ENCODE assay signal across 2 cellular contexts in the genomic region with DNA sequence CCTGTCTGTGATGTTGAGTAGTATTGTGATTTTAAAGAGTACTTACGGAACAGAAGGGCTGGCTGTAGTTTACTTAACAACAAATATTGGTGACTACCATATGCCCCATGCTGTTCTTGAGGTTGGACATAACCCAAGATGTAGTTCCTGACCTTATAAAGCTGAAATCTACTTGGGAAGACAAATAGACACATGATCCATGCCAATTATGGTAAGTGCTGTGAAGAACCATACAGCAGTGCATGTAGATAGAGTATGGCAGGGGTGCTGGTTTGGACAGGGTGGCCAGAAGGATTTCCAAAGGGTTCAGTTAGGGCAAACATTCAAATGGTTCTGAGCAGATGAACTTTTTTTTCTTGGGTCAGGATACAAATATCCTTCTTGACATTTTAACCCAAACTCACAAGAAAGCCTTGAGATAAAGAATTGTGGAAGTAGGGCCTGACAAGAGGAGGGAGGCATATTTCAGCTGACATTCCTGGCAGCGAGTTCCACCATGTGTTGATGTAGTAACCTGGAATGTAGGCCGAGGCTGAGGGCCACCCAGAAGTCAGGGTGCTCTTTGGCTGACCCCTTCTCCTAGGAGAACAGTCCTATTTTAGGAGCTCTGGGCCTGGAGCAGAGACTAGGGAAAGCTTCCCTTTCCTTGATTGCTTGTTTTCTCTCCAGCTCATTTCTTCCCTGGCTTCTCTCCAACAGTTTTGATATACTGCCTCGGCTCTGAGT.
A peak's percentile ranks its signal among the peaks of the same experiment; 100 is the strongest.
TF ChIP-seq lines count a peak whose summit lies in the region.

No MANE protein-coding gene starts in this region.

TF ChIP-seq in liver, 16 proteins besides CTCF, POLR2A, EP300 and RAD21:
- TF ChIP-seq, protein P1, sequence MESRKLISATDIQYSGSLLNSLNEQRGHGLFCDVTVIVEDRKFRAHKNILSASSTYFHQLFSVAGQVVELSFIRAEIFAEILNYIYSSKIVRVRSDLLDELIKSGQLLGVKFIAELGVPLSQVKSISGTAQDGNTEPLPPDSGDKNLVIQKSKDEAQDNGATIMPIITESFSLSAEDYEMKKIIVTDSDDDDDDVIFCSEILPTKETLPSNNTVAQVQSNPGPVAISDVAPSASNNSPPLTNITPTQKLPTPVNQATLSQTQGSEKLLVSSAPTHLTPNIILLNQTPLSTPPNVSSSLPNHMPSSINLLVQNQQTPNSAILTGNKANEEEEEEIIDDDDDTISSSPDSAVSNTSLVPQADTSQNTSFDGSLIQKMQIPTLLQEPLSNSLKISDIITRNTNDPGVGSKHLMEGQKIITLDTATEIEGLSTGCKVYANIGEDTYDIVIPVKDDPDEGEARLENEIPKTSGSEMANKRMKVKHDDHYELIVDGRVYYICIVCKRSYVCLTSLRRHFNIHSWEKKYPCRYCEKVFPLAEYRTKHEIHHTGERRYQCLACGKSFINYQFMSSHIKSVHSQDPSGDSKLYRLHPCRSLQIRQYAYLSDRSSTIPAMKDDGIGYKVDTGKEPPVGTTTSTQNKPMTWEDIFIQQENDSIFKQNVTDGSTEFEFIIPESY (IDR thresholded peaks at IDR 0.05) = no peak
- TF ChIP-seq SP1 (IDR thresholded peaks at IDR 0.05) (peak; percentile 65), NR2F2 (IDR thresholded peaks at IDR 0.05) (peak; percentile 96), TAF1 (conservative IDR thresholded peaks at IDR 0.05) (no peak), RXRA (IDR thresholded peaks at IDR 0.05) (peak; percentile 71 to 83)

TF ChIP-seq in HepG2, 621 proteins besides CTCF, POLR2A, EP300 and RAD21 (continued from another document):
- TF ChIP-seq, protein P2, sequence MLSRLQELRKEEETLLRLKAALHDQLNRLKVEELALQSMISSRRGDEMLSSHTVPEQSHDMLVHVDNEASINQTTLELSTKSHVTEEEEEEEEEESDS (CRISPR knock-in tag; IDR thresholded peaks at IDR 0.05; ENCODE audit: borderline replicate concordance) = no peak
- TF ChIP-seq AGO1 (IDR thresholded peaks at IDR 0.05; ENCODE audit: low read depth, low read length, poor library complexity, severe bottlenecking) = no peak
